16 cellular contexts compared by ENCODE assay signal in the genomic region with DNA sequence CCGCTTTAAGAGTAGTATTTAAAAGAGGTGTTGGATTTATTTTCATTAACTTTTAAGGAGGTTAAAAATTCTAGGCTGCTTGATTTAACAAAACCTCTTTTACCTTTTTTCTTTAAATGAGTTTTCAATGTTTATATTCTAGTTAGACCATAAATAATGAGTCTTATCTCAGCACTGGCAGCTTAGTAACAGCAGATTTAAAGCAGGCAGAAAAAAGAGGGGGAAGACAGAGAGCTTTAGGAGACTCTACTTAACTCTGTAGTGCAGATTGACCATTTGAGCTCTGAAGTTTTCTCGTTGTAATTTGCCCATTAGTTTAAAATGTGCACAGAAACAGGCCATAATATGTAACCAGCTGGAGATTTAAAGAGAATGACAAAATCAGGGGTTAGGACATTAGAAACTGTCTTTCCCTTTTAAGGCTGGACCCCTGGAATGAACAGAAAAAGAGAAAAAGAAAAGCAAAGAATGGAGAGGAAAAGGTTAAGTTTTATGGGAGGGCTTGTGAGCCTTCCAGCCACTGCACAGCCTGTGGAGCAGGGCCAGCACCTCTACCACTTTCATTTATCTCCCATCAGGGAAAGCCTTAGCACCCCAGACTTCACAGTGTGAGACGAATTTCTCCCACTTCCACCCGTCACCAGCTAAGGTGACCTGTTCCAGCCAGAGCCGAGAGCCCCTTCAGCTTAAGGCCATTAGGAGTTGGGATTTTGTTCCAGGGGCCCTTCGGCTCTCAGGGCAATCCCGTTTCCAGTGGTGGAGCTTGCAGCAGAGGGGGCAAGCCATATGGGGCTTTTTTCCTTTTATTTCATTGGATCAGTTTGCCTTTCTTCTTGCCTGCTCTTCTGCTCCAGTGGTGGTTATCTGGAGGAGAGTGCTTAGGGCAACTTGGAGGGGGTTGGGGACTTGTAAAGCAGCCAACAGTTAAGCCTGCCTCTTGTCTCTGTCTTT. TPM values are rescaled to one million over a fixed set of nuclear protein-coding genes. Genes with fewer than 3 reads are reported as not detected.
A peak's percentile ranks its signal among the peaks of the same experiment; 100 is the strongest.
DNase-seq lines count a peak whose midpoint lies in the region; ATAC-seq and TF ChIP-seq lines count a peak whose summit lies in the region.
"Had no signal": no experiment of that assay in that cellular context is flagged by ENCODE, and none has a peak within 500 bp of the region (broad histone marks: within the 10 kb centered on the region; RNA-seq: fewer than 3 reads in every experiment).

No MANE protein-coding gene starts in this region.

- no peaks in the 10 kb centered on the region for H3K27me3 ChIP-seq in rectal smooth muscle tissue (ENCODE audit: control insufficient read depth, insufficient read depth, low read length)
- peaks cover 3% of the 10 kb centered on the region for H3K27me3 ChIP-seq in A673 (replicated peaks; ENCODE audit: insufficient read depth, low read depth, low read length, poor library complexity)

- H3K27ac ChIP-seq in rectal smooth muscle tissue (ENCODE audit: low read depth, low read length) = peak overlapping the region; percentile 87
- H3K27ac ChIP-seq in A673 (ENCODE audit: low read depth, low read length, poor library complexity, severe bottlenecking) = no peak overlapping the region

- CTCF ChIA-PET in A673 (lab: Charles Lee) = no interaction called here

- H3K36me3 ChIP-seq in rectal smooth muscle tissue (ENCODE audit: control insufficient read depth, insufficient read depth, low read length) (no peaks in the 10 kb centered on the region), A673 (ENCODE audit: insufficient read depth, low read length, poor library complexity, severe bottlenecking) (no peaks in the 10 kb centered on the region)

- DNase-seq in DMS 273 treated with DMSO at 0.1 percent for 48 hours (lab: John Stamatoyannopoulos, UW) (peak; percentile 29), astrocyte of the hippocampus (ENCODE audit: low read depth, low spot score) (peak; percentile 40), left ventricle myocardium superior (no peak), A673 (ENCODE audit: low spot score) (no peak), hippocampal formation (lab: John Stamatoyannopoulos, UW) (no peak), NK-92 (lab: John Stamatoyannopoulos, UW; ENCODE audit: unreplicated experiment) (no peak)
- DNase-seq: AML-193, NCI-H1092, NCI-H69 had no signal

- peak; percentile 59 for ATAC-seq in left ventricle myocardium superior
- no peak for ATAC-seq in GM21390 (IDR thresholded peaks at IDR 0.05; ENCODE audit: unreplicated experiment)

- H3K9me3 ChIP-seq in A673 (ENCODE audit: low read depth, low read length, poor library complexity, severe bottlenecking) = peaks cover 6% of the 10 kb centered on the region

- BruUV-seq in A673 (replicated peaks; lab: Mats Ljungman, UMichigan) = no TSS peak

- no peak for TF ChIP-seq CTCF in A673 (conservative IDR thresholded peaks at IDR 0.05; ENCODE audit: low read depth, low read length)

- POLR2A ChIA-PET in A673 (lab: Charles Lee; ENCODE audit: low non-redundant PET) = no interaction called here

- H3K9ac ChIP-seq in rectal smooth muscle tissue (ENCODE audit: low read length) = peak overlapping the region; percentile 43

- H3K4me3 ChIP-seq in rectal smooth muscle tissue (ENCODE audit: low read length) (peak overlapping the region; percentile 61), A673 (ENCODE audit: low read depth, low read length, poor library complexity, severe bottlenecking) (no peak overlapping the region)

- H3K4me1 ChIP-seq in rectal smooth muscle tissue (ENCODE audit: control insufficient read depth, insufficient read depth, low read length) (peaks cover 23% of the 10 kb centered on the region), A673 (ENCODE audit: insufficient read depth, low read length, poor library complexity, severe bottlenecking) (no peaks in the 10 kb centered on the region)

- intact Hi-C loops in left ventricle myocardium superior (cut with micrococcal nuclease) = no loop called here
- intact Hi-C loops in A673 (cut with micrococcal nuclease; ENCODE audit: unreplicated experiment) = no loop called here

RNA-seq across cellular contexts. Expression of a gene that starts 8.1 kb away (rescaled TPM):
- total RNA-seq in left ventricle myocardium superior = not detected
- not detected in 2 replicates for total RNA-seq in A673 (2021)
- total RNA-seq: HT1080, lower leg skin, renal cortical epithelial cell, ureter had no signal

RNA-seq across cellular contexts. Expression of a gene that starts 19.7 kb away (rescaled TPM):
- total RNA-seq in left ventricle myocardium superior (not detected), A673 (2021) (not detected in 2 replicates)
- total RNA-seq: cerebellum, HT1080, lower leg skin, renal cortical epithelial cell, ureter had no signal

Comparison
In these comparisons a context has a peak if more than half of its experiments do, and no peak if none do; other contexts are left out.
1. DNase-seq: peak in DMS 273 treated with DMSO at 0.1 percent for 48 hours (single experiment) and astrocyte of the hippocampus (single experiment); none in left ventricle myocardium superior (single experiment), A673 (single experiment), hippocampal formation (0 of 2) and NK-92 (single experiment).